1 cellular context compared by ENCODE assay signal in the genomic region with DNA sequence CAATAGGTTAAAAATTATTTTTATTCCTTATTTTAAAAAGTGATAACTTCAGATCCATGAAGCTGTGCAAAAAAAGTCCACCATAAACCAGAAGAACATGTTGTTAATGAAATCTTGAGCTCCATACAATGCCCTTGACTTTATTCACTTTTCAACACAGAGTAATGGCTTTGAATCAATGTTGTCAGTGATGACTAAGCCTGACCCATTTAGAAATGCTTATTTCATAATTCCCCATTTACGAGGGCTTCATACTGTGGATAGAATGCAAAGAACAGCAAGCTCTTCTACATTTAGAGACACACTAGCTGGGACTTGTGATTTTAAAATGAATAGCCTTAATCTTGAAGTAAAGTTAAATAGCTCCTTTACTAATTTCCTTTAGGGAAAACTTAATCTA.
A peak's percentile ranks its signal among the peaks of the same experiment; 100 is the strongest.
TF ChIP-seq lines count a peak whose summit lies in the region.

No MANE protein-coding gene starts in this region.

TF ChIP-seq in A549, 52 proteins besides CTCF, POLR2A, EP300 and RAD21:
- TF ChIP-seq, protein P1, sequence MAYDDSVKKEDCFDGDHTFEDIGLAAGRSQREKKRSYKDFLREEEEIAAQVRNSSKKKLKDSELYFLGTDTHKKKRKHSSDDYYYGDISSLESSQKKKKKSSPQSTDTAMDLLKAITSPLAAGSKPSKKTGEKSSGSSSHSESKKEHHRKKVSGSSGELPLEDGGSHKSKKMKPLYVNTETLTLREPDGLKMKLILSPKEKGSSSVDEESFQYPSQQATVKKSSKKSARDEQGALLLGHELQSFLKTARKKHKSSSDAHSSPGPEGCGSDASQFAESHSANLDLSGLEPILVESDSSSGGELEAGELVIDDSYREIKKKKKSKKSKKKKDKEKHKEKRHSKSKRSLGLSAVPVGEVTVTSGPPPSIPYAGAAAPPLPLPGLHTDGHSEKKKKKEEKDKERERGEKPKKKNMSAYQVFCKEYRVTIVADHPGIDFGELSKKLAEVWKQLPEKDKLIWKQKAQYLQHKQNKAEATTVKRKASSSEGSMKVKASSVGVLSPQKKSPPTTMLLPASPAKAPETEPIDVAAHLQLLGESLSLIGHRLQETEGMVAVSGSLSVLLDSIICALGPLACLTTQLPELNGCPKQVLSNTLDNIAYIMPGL (CRISPR knock-in tag; IDR thresholded peaks at IDR 0.05; ENCODE audit: borderline replicate concordance) = no peak
- TF ChIP-seq FOSL2 (IDR thresholded peaks at IDR 0.05) (0 out of 2 replicates have a peak, but pooled peaks have one; percentile 28), FOSL2 (CRISPR knock-in tag; IDR thresholded peaks at IDR 0.05) (peak; percentile 55), JUNB (IDR thresholded peaks at IDR 0.05) (peak; percentile 26; the same call in 1 of the 2 replicates), CEBPB (IDR thresholded peaks at IDR 0.05) (peak; percentile 36 to 39; a peak in 2 of 4 replicates)
